In the genomic region with DNA sequence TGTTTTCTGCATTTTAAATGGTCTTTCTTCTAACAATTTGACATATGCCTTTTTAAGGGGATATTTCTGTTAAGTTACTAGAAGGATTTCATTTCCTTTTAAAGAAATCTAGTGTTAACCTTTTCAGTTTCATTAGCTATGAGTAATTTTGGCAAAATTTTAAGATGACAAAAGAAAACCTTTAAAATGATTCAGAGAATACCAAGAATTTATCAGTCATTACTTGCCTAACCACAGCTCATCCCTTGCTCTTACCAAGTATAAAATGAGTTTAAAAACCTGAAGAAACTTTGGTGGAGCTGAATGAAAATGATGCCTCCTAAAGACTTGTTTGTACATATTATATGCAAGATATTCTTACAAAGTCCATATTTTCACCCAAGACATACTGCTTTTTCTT, we compare ENCODE assay signal across 9 cellular contexts.
A peak's percentile ranks its signal among the peaks of the same experiment; 100 is the strongest.
DNase-seq lines count a peak whose midpoint lies in the region; ATAC-seq, FAIRE-seq and TF ChIP-seq lines count a peak whose summit lies in the region.
"Had no signal": no experiment of that assay in that cellular context is flagged by ENCODE, and none has a peak within 500 bp of the region (broad histone marks: within the 10 kb centered on the region; RNA-seq: fewer than 3 reads in every experiment).

No MANE protein-coding gene starts in this region.

- no peak for TF ChIP-seq CTCF in osteoblast (IDR thresholded peaks at IDR 0.05; ENCODE audit: extremely low read depth, low read depth, low read length)
- TF ChIP-seq CTCF in pancreas (IDR thresholded peaks at IDR 0.05): no peak

- no peak for FAIRE-seq in pancreas (lab: Jason Lieb, UNC)
- FAIRE-seq: colon had no signal

- no peak overlapping the region for H2AFZ ChIP-seq in osteoblast (ENCODE audit: low read length)

- H3K4me2 ChIP-seq in osteoblast (ENCODE audit: insufficient read depth, low read length): peak overlapping the region; percentile 71

- peak overlapping the region; percentile 70 for H3K27ac ChIP-seq in SJSA1
- peak overlapping the region; percentile 88 for H3K27ac ChIP-seq in osteoblast (ENCODE audit: low read depth, low read length)
- H3K27ac ChIP-seq in pancreas: no peak overlapping the region

- peaks cover 43% of the 10 kb centered on the region for H3K4me1 ChIP-seq in SJSA1 (replicated peaks)
- peaks cover 66% of the 10 kb centered on the region for H3K4me1 ChIP-seq in osteoblast (ENCODE audit: insufficient read depth, low read length)
- peaks cover 0 to 6% (median 4%) of the 10 kb centered on the region in 3 donors for H3K4me1 ChIP-seq in pancreas

- peak in 1 of 2 experiments; percentile 62 for DNase-seq in SJSA1 (ENCODE audit: low read depth in 1 of 2, low spot score in 2 of 2)
- DNase-seq in osteoblast (ENCODE audit: insufficient read length, low spot score, missing footprints): peak; percentile 32
- no peak for DNase-seq in cerebellum (ENCODE audit: low spot score)
- DNase-seq in pancreas: no peak
- DNase-seq in cortex of kidney (lab: John Stamatoyannopoulos, UW): no peak
- DNase-seq: nephron progenitor cell had no signal

- peaks cover 76% of the 10 kb centered on the region for H3K79me2 ChIP-seq in osteoblast (ENCODE audit: insufficient read depth, low read length)

- H3K4me3 ChIP-seq in SJSA1 (no peak overlapping the region), osteoblast (ENCODE audit: insufficient read depth, low read length) (peak overlapping the region; percentile 6), pancreas (no peak overlapping the region)

- ATAC-seq in GM18868 (IDR thresholded peaks at IDR 0.05; ENCODE audit: unreplicated experiment) (peak; percentile 59), HG02642 (IDR thresholded peaks at IDR 0.05; ENCODE audit: poor library complexity, unreplicated experiment) (peak; percentile 48), pancreas (no peak)

- no peaks in the 10 kb centered on the region for H3K27me3 ChIP-seq in SJSA1 (replicated peaks)
- H3K27me3 ChIP-seq in osteoblast (ENCODE audit: insufficient read depth, low read length): no peaks in the 10 kb centered on the region
- H3K27me3 ChIP-seq in pancreas: no peaks in the 10 kb centered on the region

- intact Hi-C loops in pancreas (cut with DNase I): no loop called here

- H3K9me3 ChIP-seq in SJSA1 (replicated peaks): no peaks in the 10 kb centered on the region; the same call in 1 of the 2 replicates
- H3K9me3 ChIP-seq in osteoblast (ENCODE audit: low read depth, low read length): no peaks in the 10 kb centered on the region
- H3K9me3 ChIP-seq in pancreas: no peaks in the 10 kb centered on the region

- H3K36me3 ChIP-seq in SJSA1 (no peaks in the 10 kb centered on the region), osteoblast (ENCODE audit: insufficient read depth, low read length) (peaks cover 8% of the 10 kb centered on the region), pancreas (no peaks in the 10 kb centered on the region)

- H4K20me1 ChIP-seq in osteoblast (ENCODE audit: insufficient read depth, low read length): no peaks in the 10 kb centered on the region

Comparison
In these comparisons a context has a peak if more than half of its experiments do, and no peak if none do; other contexts are left out.
1. ATAC-seq: peak in GM18868 (single experiment) and HG02642 (single experiment); none in pancreas (0 of 4).
2. H3K27ac ChIP-seq: peak in SJSA1 (single experiment) and osteoblast (single experiment); none in pancreas (0 of 4).